ENCODE assay signal across 15 cellular contexts in genomic region chr9:135239769-135240141, GRCh38.
DNase-seq lines count a peak whose midpoint lies in the region; ATAC-seq and TF ChIP-seq lines count a peak whose summit lies in the region.
"Had no signal": no experiment of that assay in that cellular context is flagged by ENCODE, and none has a peak within 500 bp of the region (broad histone marks: within the 10 kb centered on the region; RNA-seq: fewer than 3 reads in every experiment).

No MANE protein-coding gene starts in this region.

- no peak overlapping the region for H2BK20ac ChIP-seq in H9 (ENCODE audit: low read depth, low read length, poor library complexity, severe bottlenecking)

- H3K79me2 ChIP-seq in SK-N-SH (ENCODE audit: insufficient read depth) (no peaks in the 10 kb centered on the region), H9 (ENCODE audit: insufficient read depth, low read length) (no peaks in the 10 kb centered on the region)

- CTCF ChIA-PET in SK-N-SH (lab: Yijun Ruan, JAX): interaction anchor here (1.1 to 2.6 kb wide), 3 partner anchors 9 to 174 kb away, joined by 4 to 9 read pairs (median 9); no protein-coding TSS in a partner anchor

- no peak overlapping the region for H4K91ac ChIP-seq in H9 (ENCODE audit: insufficient read length, low read depth, low read length)

- no peak overlapping the region for H3K23ac ChIP-seq in H9 (ENCODE audit: insufficient read length, low read depth, low read length)

- no peak for TF ChIP-seq RAD21 in SK-N-SH (IDR thresholded peaks at IDR 0.05; ENCODE audit: low read length)

- H2AFZ ChIP-seq in SK-N-SH (ENCODE audit: low read depth) (no peak overlapping the region), H9 (ENCODE audit: low read length) (no peak overlapping the region)

- H3K4me2 ChIP-seq in SK-N-SH (no peak overlapping the region), H9 (ENCODE audit: insufficient read depth, insufficient read length, low read length) (no peak overlapping the region)

- H3K4me3 ChIP-seq in SK-N-SH (ENCODE audit: low read depth in 2 of 2, low read length in 1 of 2): no peak overlapping the region
- H3K4me3 ChIP-seq in endodermal cell (ENCODE audit: low read length): no peak overlapping the region
- H3K4me3 ChIP-seq: GM12878 had no signal

- POLR2A ChIA-PET in SK-N-SH (lab: Yijun Ruan, JAX): no interaction called here

- H2AK5ac ChIP-seq in H9 (ENCODE audit: insufficient read length, low read length): no peak overlapping the region

- no peaks in the 10 kb centered on the region for H3K9me2 ChIP-seq in SK-N-SH

- no peak overlapping the region for H4K8ac ChIP-seq in H9 (replicated peaks; ENCODE audit: insufficient read length, low read depth, low read length)

- H3K9ac ChIP-seq in SK-N-SH (no peak overlapping the region), H9 (ENCODE audit: extremely low read depth, insufficient read length, low read length) (no peak overlapping the region), endodermal cell (ENCODE audit: extremely low read depth, low read length, poor library complexity, severe bottlenecking) (no peak overlapping the region)

- H3K56ac ChIP-seq in H9 (ENCODE audit: insufficient read length, low read depth, low read length): no peak overlapping the region

- H3K23me2 ChIP-seq in H9 (ENCODE audit: insufficient read length, low read depth, low read length, poor library complexity, severe bottlenecking): no peaks in the 10 kb centered on the region

- H3K9me3 ChIP-seq in SK-N-SH (no peaks in the 10 kb centered on the region), H9 (ENCODE audit: control insufficient read depth, low read depth, low read length) (no peaks in the 10 kb centered on the region), endodermal cell (ENCODE audit: control insufficient read depth, low read length) (no peaks in the 10 kb centered on the region)

- H4K5ac ChIP-seq in H9 (ENCODE audit: insufficient read length, low read depth, low read length): no peak overlapping the region

- no peak overlapping the region for H3T11ph ChIP-seq in H9 (ENCODE audit: low read length)

- no peak overlapping the region for H2BK5ac ChIP-seq in H9 (ENCODE audit: insufficient read length, low read length)

- no peak overlapping the region for H2BK120ac ChIP-seq in H9 (ENCODE audit: low read depth, low read length, poor library complexity, severe bottlenecking)

- no peak overlapping the region for H2BK15ac ChIP-seq in H9 (ENCODE audit: low read depth, low read length)

- H3K27ac ChIP-seq in SK-N-SH (ENCODE audit: low read depth in 2 of 2, low read length in 1 of 2) (no peak overlapping the region), H9 (ENCODE audit: insufficient read length, low read depth, low read length) (no peak overlapping the region), endodermal cell (ENCODE audit: low read depth, low read length) (no peak overlapping the region), temporal lobe (ENCODE audit: low read depth, low read length) (peak overlapping the region; percentile 27)
- H3K27ac ChIP-seq: 22Rv1 had no signal

- no peak for DNase-seq in SK-N-SH
- no peak for DNase-seq in H9
- peak; percentile 18 for DNase-seq in endodermal cell
- no peak for DNase-seq in NCI-H2029 treated with DMSO at 0.1 percent for 48 hours (lab: John Stamatoyannopoulos, UW)
- DNase-seq in activated gamma-delta T cell treated with Interleukin-2 at 50 U/mL for 16 hours: no peak
- DNase-seq: C1 segment of cervical spinal cord; Calu3; CD4-positive, alpha-beta T cell; DMS79 had no signal

- H3K18ac ChIP-seq in H9 (ENCODE audit: insufficient read length, low read depth, low read length): no peak overlapping the region

- H4K20me1 ChIP-seq in SK-N-SH (ENCODE audit: insufficient read depth) (no peaks in the 10 kb centered on the region), H9 (ENCODE audit: control insufficient read depth, insufficient read depth, insufficient read length) (no peaks in the 10 kb centered on the region)

- no peaks in the 10 kb centered on the region for H3F3A ChIP-seq in SK-N-SH (replicated peaks; ENCODE audit: insufficient read depth)

- H3K36me3 ChIP-seq in SK-N-SH (replicated peaks in 1 of 2; ENCODE audit: control insufficient read depth in 1 of 2, insufficient read depth in 2 of 2, low read length in 1 of 2) (no peaks in the 10 kb centered on the region), endodermal cell (ENCODE audit: control insufficient read depth, insufficient read depth, low read length) (no peaks in the 10 kb centered on the region)

- ATAC-seq in SK-N-SH treated with all-trans-retinoic acid at 6 μM for 48 hours (no peak), HG03159 (IDR thresholded peaks at IDR 0.05; ENCODE audit: unreplicated experiment) (no peak)
- ATAC-seq: GM12878, HCT116 had no signal

- H3K36me3 Mint-ChIP-seq in H9 (ENCODE audit: insufficient read depth in 1 of 3, low read depth in 3 of 3): no peaks in the 10 kb centered on the region
- no peaks in the 10 kb centered on the region for H3K36me3 Mint-ChIP-seq in endodermal cell (ENCODE audit: low read depth)

- no peaks in the 10 kb centered on the region for H3K9me3 Mint-ChIP-seq in H9
- no peaks in the 10 kb centered on the region for H3K9me3 Mint-ChIP-seq in endodermal cell

- peaks cover 2% of the 10 kb centered on the region; the same call in 1 of the 2 replicates for H3K27me3 Mint-ChIP-seq in H9 (ENCODE audit: low read depth)
- no peaks in the 10 kb centered on the region for H3K27me3 Mint-ChIP-seq in endodermal cell (ENCODE audit: insufficient read depth)
- H3K27me3 Mint-ChIP-seq: CD4-positive, alpha-beta T cell had no signal

- no peak overlapping the region for H3K4ac ChIP-seq in H9 (ENCODE audit: low read depth, low read length)

- no peak overlapping the region for H2BK12ac ChIP-seq in H9 (ENCODE audit: insufficient read length, low read depth, low read length)

- H3K4me1 ChIP-seq in SK-N-SH (ENCODE audit: control insufficient read depth in 1 of 2, insufficient read depth in 2 of 2, low read depth in 1 of 2, low read length in 1 of 2) (no peaks in the 10 kb centered on the region; a peak in 1 of 4 replicates), H9 (ENCODE audit: insufficient read depth, low read length) (no peaks in the 10 kb centered on the region; the same call in 1 of the 2 replicates), endodermal cell (ENCODE audit: control insufficient read depth, insufficient read depth, low read length) (no peaks in the 10 kb centered on the region)

- no peak for TF ChIP-seq CTCF in SK-N-SH (IDR thresholded peaks at IDR 0.05)
- TF ChIP-seq CTCF in H9 (conservative IDR thresholded peaks at IDR 0.05): no peak
- no peak for TF ChIP-seq CTCF in endodermal cell (conservative IDR thresholded peaks at IDR 0.05)

- H3K4me1 Mint-ChIP-seq in H9 (peaks cover 10 to 12% of the 10 kb centered on the region in 2 experiments; a peak in 3 of 4 replicates), endodermal cell (no peaks in the 10 kb centered on the region)

- H3K4me3 Mint-ChIP-seq in H9 (no peak overlapping the region), endodermal cell (no peak overlapping the region)
- H3K4me3 Mint-ChIP-seq: CD4-positive, alpha-beta T cell had no signal

- no peaks in the 10 kb centered on the region for H3K79me1 ChIP-seq in H9 (ENCODE audit: insufficient read depth, low read depth, low read length, poor library complexity, severe bottlenecking)

- H3K14ac ChIP-seq in H9 (ENCODE audit: insufficient read depth, low read length): no peak overlapping the region

- WGBS in SK-N-SH (ENCODE audit: low lambda C conversion rate): 41% methylated on average over 6 of the region's 6 CpGs
- WGBS in H9 (ENCODE audit: extremely low coverage, insufficient read length, low lambda C conversion rate): no CpG with 5 or more reads among the region's 6 CpGs
- 91 to 93% methylated on average over 2 to 6 of the region's 6 CpGs for WGBS in endodermal cell (ENCODE audit: insufficient coverage in 1 of 2, insufficient read length in 1 of 2), 2 experiments

- H3K27me3 ChIP-seq in SK-N-SH (ENCODE audit: insufficient read depth) (no peaks in the 10 kb centered on the region), H9 (ENCODE audit: insufficient read depth, low read length) (no peaks in the 10 kb centered on the region), endodermal cell (ENCODE audit: control insufficient read depth, insufficient read depth, low read length, poor library complexity, severe bottlenecking) (no peaks in the 10 kb centered on the region)

- H3K27ac Mint-ChIP-seq in H9 (peak overlapping the region in 2 of 3 experiments; percentile 50 to 53; a peak in 2 of 7 replicates), endodermal cell (no peak overlapping the region)
- H3K27ac Mint-ChIP-seq: CD4-positive, alpha-beta T cell had no signal

- no peak for TF ChIP-seq EP300 in SK-N-SH (IDR thresholded peaks at IDR 0.05; ENCODE audit: borderline replicate concordance in 1 of 2, low read depth in 1 of 2, low read length in 1 of 2)

TF ChIP-seq in SK-N-SH treated with all-trans-retinoic acid at 6 μM for 48 hours, 23 proteins besides CTCF, POLR2A, EP300 and RAD21:
- peak; percentile 75 for TF ChIP-seq ZFP3 (CRISPR knock-in tag; IDR thresholded peaks at IDR 0.05)
- TF ChIP-seq ZNF70 (CRISPR knock-in tag; IDR thresholded peaks at IDR 0.05): no peak
- no peak for TF ChIP-seq PPARA (CRISPR knock-in tag; IDR thresholded peaks at IDR 0.05; ENCODE audit: borderline replicate concordance)

TF ChIP-seq in SK-N-SH, 30 proteins besides CTCF, POLR2A, EP300 and RAD21 (continues in another document):
- no peak for TF ChIP-seq RXRA (IDR thresholded peaks at IDR 0.05; ENCODE audit: borderline replicate concordance, low read depth)
- TF ChIP-seq SMC3 (IDR thresholded peaks at IDR 0.05; ENCODE audit: low read depth, low read length): no peak
- TF ChIP-seq PBX3 (IDR thresholded peaks at IDR 0.05): no peak
- no peak for TF ChIP-seq JUND (IDR thresholded peaks at IDR 0.05)
- TF ChIP-seq TCF12 (IDR thresholded peaks at IDR 0.05): no peak
- no peak for TF ChIP-seq MEF2A (IDR thresholded peaks at IDR 0.05; ENCODE audit: borderline replicate concordance, low read depth)
- TF ChIP-seq EZH2phosphoT487 (IDR thresholded peaks at IDR 0.05; ENCODE audit: borderline replicate concordance, low read depth): no peak
- TF ChIP-seq GABPA (IDR thresholded peaks at IDR 0.05; ENCODE audit: low read depth): no peak
- TF ChIP-seq NFIC (IDR thresholded peaks at IDR 0.05; ENCODE audit: borderline replicate concordance): no peak
- TF ChIP-seq, protein P1, sequence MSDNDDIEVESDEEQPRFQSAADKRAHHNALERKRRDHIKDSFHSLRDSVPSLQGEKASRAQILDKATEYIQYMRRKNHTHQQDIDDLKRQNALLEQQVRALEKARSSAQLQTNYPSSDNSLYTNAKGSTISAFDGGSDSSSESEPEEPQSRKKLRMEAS (IDR thresholded peaks at IDR 0.05; ENCODE audit: low read depth): no peak
